In genomic region chr2:62457555-62457954, GRCh38 we compare ENCODE assay signal across 8 cellular contexts. TPM values are rescaled to one million over a fixed set of nuclear protein-coding genes. Genes with fewer than 3 reads are reported as not detected.
A peak's percentile ranks its signal among the peaks of the same experiment; 100 is the strongest.
DNase-seq lines count a peak whose midpoint lies in the region; ATAC-seq and TF ChIP-seq lines count a peak whose summit lies in the region.

No MANE protein-coding gene starts in this region.

- H3K36me3 ChIP-seq in ES-I3 (ENCODE audit: insufficient read depth, low read length) (no peaks in the 10 kb centered on the region), SJSA1 (no peaks in the 10 kb centered on the region), prostate gland (no peaks in the 10 kb centered on the region)

- intact Hi-C loops in prostate gland (cut with DNase I), result loop anchor here (2.0 to 10.0 kb wide), 3 partner anchors 250 to 1027 kb away; partner anchors contain the start of gene EHBP1

- no peak for ATAC-seq in GM19467 (IDR thresholded peaks at IDR 0.05; ENCODE audit: unreplicated experiment)
- ATAC-seq in HG03354 (IDR thresholded peaks at IDR 0.05; ENCODE audit: poor library complexity, severe bottlenecking, unreplicated experiment), result no peak

- H3K27me3 ChIP-seq in SJSA1 (replicated peaks), result no peaks in the 10 kb centered on the region
- H3K27me3 ChIP-seq in prostate gland (replicated peaks; ENCODE audit: insufficient read depth), result no peaks in the 10 kb centered on the region

- DNase-seq in SJSA1 (ENCODE audit: low read depth in 1 of 2, low spot score in 2 of 2) (no peak), fibroblast of pulmonary artery (ENCODE audit: low read depth) (no peak), prostate gland (ENCODE audit: low spot score) (no peak), nucleus accumbens (lab: John Stamatoyannopoulos, UW) (no peak), medulla oblongata (ENCODE audit: extremely low spot score) (no peak)

- 57% methylated on average over 11 of the region's 11 CpGs for WGBS in prostate gland

- TF ChIP-seq POLR2A in prostate gland (IDR thresholded peaks at IDR 0.05), result no peak

- H3K27ac ChIP-seq in SJSA1 (peak overlapping the region; percentile 83; the same call in 1 of the 2 replicates), prostate gland (no peak overlapping the region)

- peak overlapping the region; percentile 70 for H3K9ac ChIP-seq in ES-I3 (ENCODE audit: low read depth, low read length)

- H3K4me3 ChIP-seq in SJSA1, result peak overlapping the region; percentile 52
- peak overlapping the region; percentile 66 for H3K4me3 ChIP-seq in fibroblast of pulmonary artery (replicated peaks; ENCODE audit: low read depth, low read length)
- peak overlapping the region; percentile 49 to 51 for H3K4me3 ChIP-seq in prostate gland

- TF ChIP-seq CTCF in fibroblast of pulmonary artery (IDR thresholded peaks at IDR 0.05; ENCODE audit: low read length, missing control alignments) (no peak), prostate gland (IDR thresholded peaks at IDR 0.05) (no peak)

- peaks cover 8% of the 10 kb centered on the region; the same call in 1 of the 2 replicates for H3K4me1 ChIP-seq in ES-I3 (ENCODE audit: insufficient read depth, low read length)
- H3K4me1 ChIP-seq in SJSA1 (replicated peaks), result peaks cover 14% of the 10 kb centered on the region
- no peaks in the 10 kb centered on the region for H3K4me1 ChIP-seq in prostate gland (replicated peaks)

- no peaks in the 10 kb centered on the region for H3K9me3 ChIP-seq in ES-I3 (ENCODE audit: control insufficient read depth, insufficient read depth, low read length)
- no peaks in the 10 kb centered on the region for H3K9me3 ChIP-seq in SJSA1 (replicated peaks)
- H3K9me3 ChIP-seq in prostate gland, result no peaks in the 10 kb centered on the region

RNA-seq across cellular contexts. Expression of gene TMEM17, which starts 48.4 kb away (rescaled TPM):
- total RNA-seq in SJSA1 (2014; rRNA removed; shearing (Covaris generic)), result 3.9 and 4.7 TPM in 2 replicates
- total RNA-seq in prostate gland, result 1 to 10 TPM; 2.6 to 4.0 TPM
